34 cellular contexts compared by ENCODE assay signal in genomic region chr10:100803908-100804307, GRCh38. TPM values are rescaled to one million over a fixed set of nuclear protein-coding genes. Genes with fewer than 3 reads are reported as not detected.
"Had no signal": no experiment of that assay in that cellular context is flagged by ENCODE, and none has a peak within 500 bp of the region (broad histone marks: within the 10 kb centered on the region; RNA-seq: fewer than 3 reads in every experiment).

No MANE protein-coding gene starts in this region.

- H3K36me3 Mint-ChIP-seq: activated CD4-positive, alpha-beta memory T cell treated with anti-CD3 and anti-CD28 coated beads for 36 hours; activated naive CD4-positive, alpha-beta T cell treated with anti-CD3 and anti-CD28 coated beads, Interleukin-2, amount 50 U/mL, for 72 hours had no signal

- H3K4me3 ChIP-seq: adrenal gland, body of pancreas, K562, MG63, Peyer's patch, SJSA1 had no signal

- H3K27ac ChIP-seq: adrenal gland, body of pancreas, Peyer's patch, SJSA1 had no signal

- H3K9me3 Mint-ChIP-seq: activated CD4-positive, alpha-beta memory T cell treated with anti-CD3 and anti-CD28 coated beads for 36 hours; activated naive CD4-positive, alpha-beta T cell treated with anti-CD3 and anti-CD28 coated beads for 36 hours; activated naive CD4-positive, alpha-beta T cell treated with anti-CD3 and anti-CD28 coated beads, Interleukin-2, amount 50 U/mL, for 72 hours; activated T-cell treated with anti-CD3 and anti-CD28 coated beads, Interleukin-2, amount 50 U/mL, for 4 hours; activated T-helper 1 cell treated with anti-CD3 and anti-CD28 coated beads, Interleukin-12 subunit alpha, Interleukin-12 subunit beta, Interleukin-2, Interleukin-4 antibody, amounts not matched to agents 30 ng/mL and 10 ng/mL and 1 ng/mL, durations not matched to agents 14 hours and 24 hours and 36 hours; T-helper 1 cell treated with Interleukin-12 subunit alpha and Interleukin-12 subunit beta and Interleukin-4 antibody, amounts not matched to agents 30 μg/mL and 1 μg/mL, for 36 hours; T-helper 2 cell treated with Interferon-gamma antibody and Interleukin-4, amounts not matched to agents 5 μg/mL and 100 μg/mL, for 36 hours had no signal

- H3K4me1 ChIP-seq: adrenal gland, body of pancreas, Peyer's patch, SJSA1 had no signal

- DNase-seq: activated CD4-positive, alpha-beta memory T cell treated with anti-CD3 and anti-CD28 coated beads for 36 hours; activated CD4-positive, alpha-beta T cell treated with anti-CD3 and anti-CD28 coated beads for 36 hours; activated CD4-positive, alpha-beta T cell treated with anti-CD3 and anti-CD28 coated beads, Interleukin-2, amount 50 U/mL, for 1 hour; activated CD8-positive, alpha-beta memory T cell treated with anti-CD3 and anti-CD28 coated beads, Interleukin-2, amount 50 U/mL, for 4 hours; activated gamma-delta T cell treated with Interleukin-2 at 50 U/mL for 16 hours; activated naive CD4-positive, alpha-beta T cell treated with anti-CD3 and anti-CD28 coated beads for 36 hours; activated T-cell treated with anti-CD3 and anti-CD28 coated beads for 4 hours; activated T-cell treated with anti-CD3 and anti-CD28 coated beads, Interleukin-2, amount 50 U/mL, for 4 hours; adrenal gland; body of pancreas; caudate nucleus; Karpas-422; MG63; NCI-H1048; NCI-H1105 treated with DMSO at 0.1 percent for 48 hours; NCI-H1436; NCI-H1694; NCI-H1930; NCI-H2081 treated with DMSO at 0.1 percent for 48 hours; NCI-H226; NCI-H446 treated with DMSO at 0.1 percent for 48 hours; NCI-H524 treated with DMSO at 0.1 percent for 48 hours; Peyer's patch; RPMI8226; SHP77 treated with DMSO at 0.1 percent for 48 hours; SK-N-SH had no signal

- H3K27me3 ChIP-seq: body of pancreas, MG63, Peyer's patch had no signal

- H3K27ac Mint-ChIP-seq: activated CD4-positive, alpha-beta memory T cell treated with anti-CD3 and anti-CD28 coated beads for 36 hours; activated CD4-positive, alpha-beta T cell treated with anti-CD3 and anti-CD28 coated beads for 36 hours; activated naive CD4-positive, alpha-beta T cell treated with anti-CD3 and anti-CD28 coated beads for 36 hours; activated naive CD4-positive, alpha-beta T cell treated with anti-CD3 and anti-CD28 coated beads, Interleukin-2, amount 50 U/mL, for 72 hours; activated T-helper 1 cell treated with anti-CD3 and anti-CD28 coated beads, Interleukin-12 subunit alpha, Interleukin-12 subunit beta, Interleukin-2, Interleukin-4 antibody, amounts not matched to agents 30 ng/mL and 10 ng/mL and 1 ng/mL, durations not matched to agents 14 hours and 24 hours and 36 hours; T-helper 1 cell treated with Interleukin-12 subunit alpha and Interleukin-12 subunit beta and Interleukin-4 antibody, amounts not matched to agents 30 μg/mL and 1 μg/mL, for 36 hours; T-helper 2 cell treated with Interferon-gamma antibody and Interleukin-4, amounts not matched to agents 5 μg/mL and 100 μg/mL, for 36 hours had no signal

- ATAC-seq: activated CD4-positive, alpha-beta T cell treated with anti-CD3 and anti-CD28 coated beads for 36 hours; activated CD4-positive, CD25-positive, alpha-beta regulatory T cell treated with anti-CD3 and anti-CD28 coated beads, Interleukin-2, amount 50 U/mL, for 24 hours; activated naive CD4-positive, alpha-beta T cell treated with anti-CD3 and anti-CD28 coated beads, Interleukin-2, amount 50 U/mL, for 72 hours; activated T-cell treated with anti-CD3 and anti-CD28 coated beads, Interleukin-2, amount 50 U/mL, for 4 hours; body of pancreas; K562 had no signal

- H3K9ac ChIP-seq: SK-N-SH had no signal

- H3K9me3 ChIP-seq: adrenal gland, body of pancreas, MG63, Peyer's patch, SJSA1, SK-N-SH had no signal

- H3K36me3 ChIP-seq: adrenal gland, MG63, Peyer's patch, SJSA1 had no signal

- H3K4me2 ChIP-seq: SK-N-SH had no signal

- H3K4me3 Mint-ChIP-seq: activated CD4-positive, alpha-beta memory T cell treated with anti-CD3 and anti-CD28 coated beads for 36 hours; activated CD4-positive, alpha-beta T cell treated with anti-CD3 and anti-CD28 coated beads for 36 hours; activated naive CD4-positive, alpha-beta T cell treated with anti-CD3 and anti-CD28 coated beads for 36 hours; activated T-cell treated with anti-CD3 and anti-CD28 coated beads, Interleukin-2, amount 50 U/mL, for 4 hours; activated T-helper 1 cell treated with anti-CD3 and anti-CD28 coated beads, Interleukin-12 subunit alpha, Interleukin-12 subunit beta, Interleukin-2, Interleukin-4 antibody, amounts not matched to agents 30 ng/mL and 10 ng/mL and 1 ng/mL, durations not matched to agents 14 hours and 24 hours and 36 hours; T-helper 1 cell treated with Interleukin-12 subunit alpha and Interleukin-12 subunit beta and Interleukin-4 antibody, amounts not matched to agents 30 μg/mL and 1 μg/mL, for 36 hours; T-helper 2 cell treated with Interferon-gamma antibody and Interleukin-4, amounts not matched to agents 5 μg/mL and 100 μg/mL, for 36 hours had no signal

- H3K4me1 Mint-ChIP-seq: activated CD4-positive, alpha-beta T cell treated with anti-CD3 and anti-CD28 coated beads for 36 hours had no signal

RNA-seq across cellular contexts. Expression of gene PAX2, which starts 58.5 kb away (rescaled TPM):
- total RNA-seq: activated CD4-positive, alpha-beta memory T cell treated with anti-CD3 and anti-CD28 coated beads for 36 hours; activated naive CD4-positive, alpha-beta T cell treated with anti-CD3 and anti-CD28 coated beads for 36 hours; activated naive CD4-positive, alpha-beta T cell treated with anti-CD3 and anti-CD28 coated beads, Interleukin-2, amount 50 U/mL, for 72 hours; activated T-cell treated with anti-CD3 and anti-CD28 coated beads, Interleukin-2, amount 50 U/mL, for 4 hours; activated T-helper 1 cell treated with anti-CD3 and anti-CD28 coated beads, Interleukin-12 subunit alpha, Interleukin-12 subunit beta, Interleukin-2, Interleukin-4 antibody, amounts not matched to agents 30 ng/mL and 10 ng/mL and 1 ng/mL, durations not matched to agents 14 hours and 24 hours and 36 hours; bronchial epithelial cell; K562; Peyer's patch; SJSA1 had no signal
- polyA plus RNA-seq: K562, SK-N-SH had no signal
